8 cellular contexts compared by ENCODE assay signal in the genomic region with DNA sequence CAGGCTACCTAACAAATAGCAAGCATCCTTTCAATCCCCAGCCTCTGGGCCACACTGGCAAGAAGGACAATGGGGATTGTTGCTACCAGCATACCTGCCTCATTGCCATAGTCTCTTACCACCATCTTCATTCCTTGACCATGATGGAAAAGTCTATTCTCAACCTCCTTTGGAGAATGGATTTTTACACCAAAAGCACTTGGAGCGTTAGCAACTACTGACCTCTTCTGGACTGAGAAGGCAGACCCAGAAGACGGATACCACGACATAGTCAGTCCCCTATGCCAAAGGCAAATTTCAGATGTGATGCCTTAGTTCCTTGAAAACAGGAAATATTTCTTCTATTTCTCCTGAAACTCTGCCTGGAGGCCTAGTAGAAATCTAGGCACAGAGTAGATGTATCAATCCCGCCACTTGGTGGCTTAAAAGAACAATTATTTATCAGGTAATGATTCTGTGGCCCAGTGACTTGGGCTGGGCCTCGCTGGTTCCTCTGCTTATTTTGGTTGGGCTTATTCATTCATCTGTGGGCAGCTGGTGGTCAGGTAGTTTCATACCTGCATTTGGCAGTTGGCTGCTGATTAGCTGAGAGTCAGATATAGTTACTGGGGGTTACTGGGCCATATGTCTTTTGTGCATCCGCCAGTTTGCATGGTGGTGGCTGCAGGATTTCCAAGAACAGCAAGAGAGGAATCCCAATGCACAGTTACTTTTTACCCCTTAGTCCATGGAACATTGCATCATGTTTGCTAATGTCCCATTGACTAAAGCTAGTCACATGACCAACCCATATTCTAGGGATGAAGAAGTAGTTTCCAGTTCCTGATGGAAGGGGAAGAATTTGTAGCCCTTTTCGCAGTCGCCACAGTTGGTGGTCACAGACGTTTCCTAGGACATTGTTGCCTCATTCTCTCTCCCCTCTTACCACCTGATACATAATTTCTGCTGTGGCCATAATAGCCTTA.
A peak's percentile ranks its signal among the peaks of the same experiment; 100 is the strongest.
DNase-seq lines count a peak whose midpoint lies in the region; ATAC-seq and TF ChIP-seq lines count a peak whose summit lies in the region.

No MANE protein-coding gene starts in this region.

- no peak for TF ChIP-seq CTCF in mesothelial cell of epicardium (IDR thresholded peaks at IDR 0.05; ENCODE audit: unreplicated experiment)

- no peaks in the 10 kb centered on the region for H3K36me3 Mint-ChIP-seq in IgD-negative memory B cell
- H3K36me3 Mint-ChIP-seq in T-helper 17 cell (ENCODE audit: low read depth) = no peaks in the 10 kb centered on the region
- no peaks in the 10 kb centered on the region for H3K36me3 Mint-ChIP-seq in mesothelial cell of epicardium

- H3K27ac ChIP-seq in cingulate gyrus (ENCODE audit: low read depth, low read length) = peak overlapping the region; percentile 50

- H3K27ac Mint-ChIP-seq in IgD-negative memory B cell (peak overlapping the region; percentile 3 to 57 (median 48)), T-helper 17 cell (no peak overlapping the region), mesothelial cell of epicardium (no peak overlapping the region)

- H3K27me3 Mint-ChIP-seq in IgD-negative memory B cell (peaks cover 30% of the 10 kb centered on the region), T-helper 17 cell (peaks cover 7% of the 10 kb centered on the region), mesothelial cell of epicardium (ENCODE audit: low read depth) (peaks cover 37% of the 10 kb centered on the region)

- DNase-seq in GM04504 (ENCODE audit: low read depth) (peak; percentile 9), pons (ENCODE audit: low spot score) (peak; percentile 61), T-helper 17 cell (no peak), mesothelial cell of epicardium (ENCODE audit: low spot score in 2 of 2, unreplicated experiment in 2 of 2) (no peak)
- no peak for DNase-seq in activated naive CD4-positive, alpha-beta T cell treated with Interleukin-2 at 50 U/mL for 16 hours

- H3K4me3 Mint-ChIP-seq in IgD-negative memory B cell (peak overlapping the region; percentile 8 to 90 (median 70)), T-helper 17 cell (no peak overlapping the region), mesothelial cell of epicardium (no peak overlapping the region)

- H3K4me1 Mint-ChIP-seq in IgD-negative memory B cell (peaks cover 30 to 43% (median 35%) of the 10 kb centered on the region in 3 donors), T-helper 17 cell (peaks cover 3% of the 10 kb centered on the region), mesothelial cell of epicardium (no peaks in the 10 kb centered on the region)

- H3K9me3 ChIP-seq in T-helper 17 cell (ENCODE audit: control insufficient read depth, low read length, poor library complexity, severe bottlenecking) = no peaks in the 10 kb centered on the region

- H3K9me3 Mint-ChIP-seq in IgD-negative memory B cell = peaks cover 5 to 13% (median 12%) of the 10 kb centered on the region in 3 donors
- peaks cover 13% of the 10 kb centered on the region for H3K9me3 Mint-ChIP-seq in mesothelial cell of epicardium

- ATAC-seq in GM21576 (IDR thresholded peaks at IDR 0.05; ENCODE audit: unreplicated experiment) (no peak), T-helper 17 cell (no peak)

Comparison
In these comparisons a context has a peak if more than half of its experiments do, and no peak if none do; other contexts are left out.
1. DNase-seq: peak in GM04504 (single experiment) and pons (single experiment); none in activated naive CD4-positive, alpha-beta T cell treated with Interleukin-2 at 50 U/mL for 16 hours (single experiment), T-helper 17 cell (0 of 3) and mesothelial cell of epicardium (0 of 2).
2. H3K27ac Mint-ChIP-seq: peak in IgD-negative memory B cell (3 of 3); none in T-helper 17 cell (single experiment) and mesothelial cell of epicardium (single experiment).
3. H3K4me3 Mint-ChIP-seq: peak in IgD-negative memory B cell (4 of 4); none in T-helper 17 cell (single experiment) and mesothelial cell of epicardium (single experiment).